Comparison of ENCODE assay signal across 19 cellular contexts in genomic region chr21:36190736-36191135, GRCh38.
"Had no signal": no experiment of that assay in that cellular context is flagged by ENCODE, and none has a peak within 500 bp of the region (broad histone marks: within the 10 kb centered on the region; RNA-seq: fewer than 3 reads in every experiment).

No MANE protein-coding gene starts in this region.

- H3K4me3 Mint-ChIP-seq: naive thymus-derived CD8-positive, alpha-beta T cell; type B pancreatic cell had no signal

- DNase-seq: central memory CD4-positive, alpha-beta T cell; cortex of kidney; effector CD8-positive, alpha-beta T cell; erythroblast; foreskin fibroblast; gastrocnemius medialis; left cardiac atrium; left lung; naive thymus-derived CD8-positive, alpha-beta T cell; pancreas; small intestine; stimulated activated CD4-positive, alpha-beta T cell treated with anti-CD3 and anti-CD28 coated beads, Interleukin-15, amount 100 ng/mL, for 24 hours; stimulated activated CD4-positive, alpha-beta T cell treated with anti-CD3 and anti-CD28 coated beads, Interleukin-4, amount 100 ng/mL, for 1 hour; stimulated activated CD8-positive, alpha-beta memory T cell treated with anti-CD3 and anti-CD28 coated beads, Interleukin-4, amount 100 ng/mL, for 48 hours; stimulated activated naive CD4-positive, alpha-beta T cell treated with Interleukin-2 at 50 U/mL for 16 hours; stomach; thyroid gland had no signal

- H3K9me3 Mint-ChIP-seq: naive thymus-derived CD8-positive, alpha-beta T cell; type B pancreatic cell had no signal

- H3K27me3 Mint-ChIP-seq: naive thymus-derived CD8-positive, alpha-beta T cell; type B pancreatic cell had no signal

- ATAC-seq: gastrocnemius medialis; left cardiac atrium; left lung; naive thymus-derived CD8-positive, alpha-beta T cell; pancreas; right lobe of liver had no signal
